In genomic region chr20:37386505-37387201, GRCh38 we compare ENCODE assay signal across 2 cellular contexts.
TF ChIP-seq lines count a peak whose summit lies in the region.

No MANE protein-coding gene starts in this region.

TF ChIP-seq in K562, 482 proteins besides CTCF, POLR2A, EP300 and RAD21:
- TF ChIP-seq MAX (CRISPR knock-in tag; IDR thresholded peaks at IDR 0.05), result peak; percentile 54; the same call in 1 of the 2 replicates
- TF ChIP-seq ILF3 (IDR thresholded peaks at IDR 0.05; ENCODE audit: borderline replicate concordance), result no peak

TF ChIP-seq in GM12891, 5 proteins besides CTCF, POLR2A, EP300 and RAD21:
- no peak for TF ChIP-seq SPI1 (IDR thresholded peaks at IDR 0.05; ENCODE audit: low read depth, low read length)
- no peak for TF ChIP-seq PAX5 (IDR thresholded peaks at IDR 0.05; ENCODE audit: insufficient read depth, low read length, severe bottlenecking)
- TF ChIP-seq POU2F2 (IDR thresholded peaks at IDR 0.05; ENCODE audit: low read depth, low read length), result no peak
- TF ChIP-seq POLR2AphosphoS5 (IDR thresholded peaks at IDR 0.05; ENCODE audit: low read depth, low read length), result no peak
- no peak for TF ChIP-seq TAF1 (IDR thresholded peaks at IDR 0.05; ENCODE audit: low read depth, low read length)
